In genomic region chr10:48923763-48924162, GRCh38 we compare ENCODE assay signal across 12 cellular contexts. TPM values are rescaled to one million over a fixed set of nuclear protein-coding genes. Genes with fewer than 3 reads are reported as not detected.
DNase-seq lines count a peak whose midpoint lies in the region; TF ChIP-seq lines count a peak whose summit lies in the region.
"Had no signal": no experiment of that assay in that cellular context is flagged by ENCODE, and none has a peak within 500 bp of the region (broad histone marks: within the 10 kb centered on the region; RNA-seq: fewer than 3 reads in every experiment).

No MANE protein-coding gene starts in this region.

- no peaks in the 10 kb centered on the region for H3K36me3 Mint-ChIP-seq in type B pancreatic cell

- no peak for TF ChIP-seq CTCF in type B pancreatic cell (conservative IDR thresholded peaks at IDR 0.05)

- DNase-seq in NCI-H82 (lab: John Stamatoyannopoulos, UW) (peak; percentile 2), NCI-H82 treated with DMSO at 0.1 percent for 48 hours (lab: John Stamatoyannopoulos, UW; ENCODE audit: unreplicated experiment) (no peak), NCI-H69 (lab: John Stamatoyannopoulos, UW) (peak; percentile 17), islet precursor cell (peak; percentile 31), type B pancreatic cell (ENCODE audit: extremely low spot score, unreplicated experiment) (peak; percentile 34), HPDE6-E6E7 (ENCODE audit: extremely low spot score) (no peak), activated gamma-delta T cell treated with Interleukin-2 at 50 U/mL for 16 hours (no peak)
- DNase-seq: AML-193; Caco-2; CD4-positive, alpha-beta T cell had no signal

- H3K27ac Mint-ChIP-seq in type B pancreatic cell, result no peak overlapping the region
- H3K27ac Mint-ChIP-seq: CD4-positive, alpha-beta T cell had no signal

- no peak overlapping the region for H3K4me3 Mint-ChIP-seq in type B pancreatic cell
- H3K4me3 Mint-ChIP-seq: CD4-positive, alpha-beta T cell had no signal

- no peaks in the 10 kb centered on the region for H3K4me1 Mint-ChIP-seq in type B pancreatic cell (ENCODE audit: unreplicated experiment)

- peaks cover 9% of the 10 kb centered on the region for H3K27me3 Mint-ChIP-seq in type B pancreatic cell
- H3K27me3 Mint-ChIP-seq: CD4-positive, alpha-beta T cell had no signal

- H3K9me3 Mint-ChIP-seq in type B pancreatic cell, result no peaks in the 10 kb centered on the region
- H3K9me3 Mint-ChIP-seq: CD4-positive, alpha-beta T cell had no signal

RNA-seq across cellular contexts. Expression of gene LRRC18, which starts 15.9 kb away (rescaled TPM):
- total RNA-seq in type B pancreatic cell (ENCODE audit: low replicate concordance), result not detected in 2 replicates
- total RNA-seq: Caco-2; CD4-positive, alpha-beta T cell; H1; HT-29 had no signal

Comparison
In these comparisons a context has a peak if more than half of its experiments do, and no peak if none do; other contexts are left out.
1. DNase-seq: peak in NCI-H82 (single experiment), NCI-H69 (single experiment), islet precursor cell (single experiment) and type B pancreatic cell (single experiment); none in NCI-H82 treated with DMSO at 0.1 percent for 48 hours (single experiment), HPDE6-E6E7 (single experiment) and activated gamma-delta T cell treated with Interleukin-2 at 50 U/mL for 16 hours (single experiment).